In genomic region chr10:93554760-93555432, GRCh38 we compare ENCODE assay signal across 1 cellular context.
TF ChIP-seq lines count a peak whose summit lies in the region.

No MANE protein-coding gene starts in this region.

TF ChIP-seq in GM12878, 131 proteins besides CTCF, POLR2A, EP300 and RAD21:
- TF ChIP-seq, protein P1, sequence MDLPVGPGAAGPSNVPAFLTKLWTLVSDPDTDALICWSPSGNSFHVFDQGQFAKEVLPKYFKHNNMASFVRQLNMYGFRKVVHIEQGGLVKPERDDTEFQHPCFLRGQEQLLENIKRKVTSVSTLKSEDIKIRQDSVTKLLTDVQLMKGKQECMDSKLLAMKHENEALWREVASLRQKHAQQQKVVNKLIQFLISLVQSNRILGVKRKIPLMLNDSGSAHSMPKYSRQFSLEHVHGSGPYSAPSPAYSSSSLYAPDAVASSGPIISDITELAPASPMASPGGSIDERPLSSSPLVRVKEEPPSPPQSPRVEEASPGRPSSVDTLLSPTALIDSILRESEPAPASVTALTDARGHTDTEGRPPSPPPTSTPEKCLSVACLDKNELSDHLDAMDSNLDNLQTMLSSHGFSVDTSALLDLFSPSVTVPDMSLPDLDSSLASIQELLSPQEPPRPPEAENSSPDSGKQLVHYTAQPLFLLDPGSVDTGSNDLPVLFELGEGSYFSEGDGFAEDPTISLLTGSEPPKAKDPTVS (IDR thresholded peaks at IDR 0.05; ENCODE audit: low read depth, low read length), result no peak
- TF ChIP-seq, protein P2, sequence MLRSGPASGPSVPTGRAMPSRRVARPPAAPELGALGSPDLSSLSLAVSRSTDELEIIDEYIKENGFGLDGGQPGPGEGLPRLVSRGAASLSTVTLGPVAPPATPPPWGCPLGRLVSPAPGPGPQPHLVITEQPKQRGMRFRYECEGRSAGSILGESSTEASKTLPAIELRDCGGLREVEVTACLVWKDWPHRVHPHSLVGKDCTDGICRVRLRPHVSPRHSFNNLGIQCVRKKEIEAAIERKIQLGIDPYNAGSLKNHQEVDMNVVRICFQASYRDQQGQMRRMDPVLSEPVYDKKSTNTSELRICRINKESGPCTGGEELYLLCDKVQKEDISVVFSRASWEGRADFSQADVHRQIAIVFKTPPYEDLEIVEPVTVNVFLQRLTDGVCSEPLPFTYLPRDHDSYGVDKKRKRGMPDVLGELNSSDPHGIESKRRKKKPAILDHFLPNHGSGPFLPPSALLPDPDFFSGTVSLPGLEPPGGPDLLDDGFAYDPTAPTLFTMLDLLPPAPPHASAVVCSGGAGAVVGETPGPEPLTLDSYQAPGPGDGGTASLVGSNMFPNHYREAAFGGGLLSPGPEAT (IDR thresholded peaks at IDR 0.05; ENCODE audit: low read depth), result no peak
- TF ChIP-seq TAF1 (IDR thresholded peaks at IDR 0.05; ENCODE audit: borderline replicate concordance, low read depth, low read length) (no peak), GATAD2B (conservative IDR thresholded peaks at IDR 0.05; ENCODE audit: low read depth) (no peak), SMAD1 (IDR thresholded peaks at IDR 0.05; ENCODE audit: low read depth, partially characterized antibody) (no peak), YY1 (IDR thresholded peaks at IDR 0.05; ENCODE audit: low read depth, low read length) (peak; percentile 65; the same call in 1 of the 2 replicates), CREB1 (IDR thresholded peaks at IDR 0.05; ENCODE audit: low read depth) (no peak), SMC3 (IDR thresholded peaks at IDR 0.05; ENCODE audit: borderline replicate concordance, low read length) (peak; percentile 84), USF2 (IDR thresholded peaks at IDR 0.05; ENCODE audit: borderline replicate concordance, low read depth, low read length) (no peak)
